Comparison of ENCODE assay signal across 8 cellular contexts in genomic region chr3:50617096-50617791, GRCh38. TPM values are rescaled to one million over a fixed set of nuclear protein-coding genes. Genes with fewer than 3 reads are reported as not detected.
DNase-seq lines count a peak whose midpoint lies in the region; ATAC-seq and TF ChIP-seq lines count a peak whose summit lies in the region.

Gene MAPKAPK3, plus strand, starts transcription at chr3:50617151. Its CDS starts 415 bp downstream, at chr3:50617566.

- H3K79me2 ChIP-seq in PC-3 (ENCODE audit: low read length) (peaks cover 51% of the 10 kb centered on the region), mammary epithelial cell (ENCODE audit: insufficient read depth, low read length) (peaks cover 48% of the 10 kb centered on the region)

- POLR2A ChIA-PET in PC-3 (lab: Charles Lee; ENCODE audit: unreplicated experiment): interaction anchor here (0.5 to 0.6 kb wide), 2 partner anchors 266 to 768 kb away, joined by 3 to 6 read pairs; partner anchors contain the start of genes CYB561D2, MANF and NPRL2

- H3K27me3 ChIP-seq in PC-3 (ENCODE audit: low read length) (no peaks in the 10 kb centered on the region), mammary epithelial cell (ENCODE audit: insufficient read depth, low read length) (no peaks in the 10 kb centered on the region), subcutaneous abdominal adipose tissue (ENCODE audit: control insufficient read depth in 5 of 5, insufficient read depth in 4 of 5, low read length in 5 of 5) (no peaks in the 10 kb centered on the region)

- 3% methylated on average over 25 of the region's 58 CpGs for WGBS in mammary epithelial cell (ENCODE audit: low coverage, missing lambda C conversion rate)

- H3K4me1 ChIP-seq in PC-3 (ENCODE audit: insufficient read depth, low read length): peaks cover 54% of the 10 kb centered on the region
- peaks cover 37% of the 10 kb centered on the region for H3K4me1 ChIP-seq in mammary epithelial cell (ENCODE audit: insufficient read depth, low read length)
- peaks cover 4 to 69% (median 39%) of the 10 kb centered on the region in 5 donors for H3K4me1 ChIP-seq in subcutaneous abdominal adipose tissue (ENCODE audit: control insufficient read depth in 5 of 5, insufficient read depth in 5 of 5, low read length in 5 of 5)

- H3K9me3 ChIP-seq in PC-3 (ENCODE audit: low read length): no peaks in the 10 kb centered on the region
- H3K9me3 ChIP-seq in mammary epithelial cell (replicated peaks; ENCODE audit: insufficient read depth, low read length): no peaks in the 10 kb centered on the region
- H3K9me3 ChIP-seq in subcutaneous abdominal adipose tissue (ENCODE audit: control insufficient read depth in 5 of 5, low read length in 5 of 5): no peaks in the 10 kb centered on the region

- H2AFZ ChIP-seq in PC-3 (ENCODE audit: low read length): peak within 1 kb of the TSS; percentile 99
- H2AFZ ChIP-seq in mammary epithelial cell (ENCODE audit: low read depth, low read length): peak within 1 kb of the TSS; percentile 94

- in situ Hi-C loops in mammary epithelial cell (cut with MboI; ENCODE audit: low sequenced_read_pairs in 2 of 2): loop anchor here (10.0 kb wide), 2 partner anchors 758 to 768 kb away; partner anchors contain the start of gene MANF (in 1 of the 2)

- peaks cover 4% of the 10 kb centered on the region for H3F3A ChIP-seq in PC-3 (ENCODE audit: low read length, unreplicated experiment)

- dilution Hi-C loops in mammary epithelial cell (cut with HindIII; ENCODE audit: low sequenced_read_pairs): no loop called here

- CTCF ChIA-PET in PC-3 (lab: Charles Lee): interaction anchor here (1.1 to 1.7 kb wide), 6 partner anchors 10 to 755 kb away, joined by 3 to 40 read pairs (median 8); partner anchors contain the start of gene DOCK3
- CTCF ChIA-PET in mammary epithelial cell (lab: Charles Lee; ENCODE audit: low non-redundant PET): interaction anchor here (0.6 to 1.5 kb wide), 4 partner anchors 16 to 75 kb away, joined by 3 to 11 read pairs (median 4); no protein-coding TSS in a partner anchor

- intact Hi-C loops in PC-3 (cut with micrococcal nuclease) (loop anchor here (5.0 kb wide), 1 partner anchor 55 kb away; the partner anchor contains the start of gene DOCK3), mammary epithelial cell (cut with micrococcal nuclease) (loop anchor here (10.0 kb wide), 1 partner anchor 1058 kb away; the partner anchor contains the start of gene TEX264)

- H3K4me2 ChIP-seq in PC-3 (ENCODE audit: low read length): peak within 1 kb of the TSS; percentile 97
- H3K4me2 ChIP-seq in mammary epithelial cell (ENCODE audit: insufficient read depth, low read depth, low read length): peak within 1 kb of the TSS; percentile 87

- H3K4me3 ChIP-seq in PC-3 (ENCODE audit: low read length) (peak within 1 kb of the TSS; percentile 78), mammary epithelial cell (replicated peaks in 1 of 3; ENCODE audit: insufficient read depth in 1 of 3, low read depth in 2 of 3, low read length in 3 of 3) (peak within 1 kb of the TSS; percentile 53 to 75 (median 68)), subcutaneous abdominal adipose tissue (ENCODE audit: low read depth in 1 of 5, low read length in 5 of 5) (peak within 1 kb of the TSS; percentile 75 to 94 (median 78))

- H3K9ac ChIP-seq in PC-3 (ENCODE audit: low read length) (peak within 1 kb of the TSS; percentile 94), mammary epithelial cell (ENCODE audit: insufficient read depth, low read length) (peak within 1 kb of the TSS; percentile 62), subcutaneous abdominal adipose tissue (ENCODE audit: low read length in 5 of 5) (peak within 1 kb of the TSS; percentile 31 to 89 (median 82))

- no peaks in the 10 kb centered on the region for H3K9me2 ChIP-seq in PC-3 (replicated peaks; ENCODE audit: low read length)

- H4K20me1 ChIP-seq in PC-3 (ENCODE audit: low read length): no peaks in the 10 kb centered on the region
- no peaks in the 10 kb centered on the region for H4K20me1 ChIP-seq in mammary epithelial cell (ENCODE audit: insufficient read depth, low read length)

- TF ChIP-seq CTCF in PC-3 (conservative IDR thresholded peaks at IDR 0.05; ENCODE audit: low read depth, low read length): 0 out of 2 replicates have a peak, but pooled peaks have one; percentile 11
- no peak for TF ChIP-seq CTCF in mammary epithelial cell (conservative IDR thresholded peaks at IDR 0.05 in 1 of 2, IDR thresholded peaks at IDR 0.05 in 1 of 2; ENCODE audit: extremely low read depth in 1 of 2, insufficient read depth in 1 of 2, low read depth in 1 of 2, low read length in 2 of 2)

- no TSS peak for BruUV-seq in PC-3 (replicated peaks; lab: Mats Ljungman, UMichigan)
- BruUV-seq in mammary epithelial cell (replicated peaks; lab: Mats Ljungman, UMichigan): TSS peak; percentile 47

- peak within 1 kb of the TSS; percentile 77 for H3K27ac ChIP-seq in PC-3 (ENCODE audit: low read length)
- H3K27ac ChIP-seq in mammary epithelial cell (ENCODE audit: insufficient read depth, low read depth, low read length): peak within 1 kb of the TSS; percentile 73
- H3K27ac ChIP-seq in subcutaneous abdominal adipose tissue (ENCODE audit: low read depth, low read length): peak within 1 kb of the TSS; percentile 73

- H3K36me3 ChIP-seq in PC-3 (ENCODE audit: low read depth, low read length) (peaks cover 7% of the 10 kb centered on the region; the same call in 1 of the 2 replicates), mammary epithelial cell (ENCODE audit: insufficient read depth, low read length) (no peaks in the 10 kb centered on the region), subcutaneous abdominal adipose tissue (ENCODE audit: control insufficient read depth in 5 of 5, insufficient read depth in 5 of 5, low read length in 5 of 5) (peaks cover 0 to 4% (median 0%) of the 10 kb centered on the region in 5 donors)

- peak; percentile 28 to 30 for DNase-seq in stimulated activated CD4-positive, alpha-beta T cell treated with anti-CD3 and anti-CD28 coated beads, Interleukin-15, amount 100 ng/mL, for 1 hour (ENCODE audit: low read depth in 1 of 2, low spot score in 1 of 2)
- no peak for DNase-seq in stimulated activated CD4-positive, alpha-beta T cell treated with anti-CD3 and anti-CD28 coated beads, Interleukin-15, amount 100 ng/mL, for 24 hours
- DNase-seq in PC-3 (peak; percentile 30), mammary epithelial cell (no peak), left lobe of liver (ENCODE audit: low spot score) (no peak), ecto neural progenitor cell (ENCODE audit: low spot score) (no peak)

- ATAC-seq in HG02970 (IDR thresholded peaks at IDR 0.05; ENCODE audit: low FRiP score, unreplicated experiment) (peak; percentile 1), PC-3 (peak; percentile 13), left lobe of liver (peak; percentile 41)

RNA-seq across cellular contexts. Expression of gene MAPKAPK3, which starts in this region (rescaled TPM):
- total RNA-seq in PC-3 (2014; rRNA removed) (142 and 174 TPM in 2 replicates), mammary epithelial cell (100 to 1,000 TPM in 1 of 2 donors, 10 to 100 TPM in 1; 94.9 to 138 TPM), left lobe of liver (16.1 TPM)
- polyA plus RNA-seq in mammary epithelial cell: 259 TPM
- 258 TPM for polyA minus RNA-seq in mammary epithelial cell

Comparison
In these comparisons a context has a peak if more than half of its experiments do, and no peak if none do; other contexts are left out.
1. DNase-seq: peak in stimulated activated CD4-positive, alpha-beta T cell treated with anti-CD3 and anti-CD28 coated beads, Interleukin-15, amount 100 ng/mL, for 1 hour (2 of 2) and PC-3 (single experiment); none in stimulated activated CD4-positive, alpha-beta T cell treated with anti-CD3 and anti-CD28 coated beads, Interleukin-15, amount 100 ng/mL, for 24 hours (single experiment), mammary epithelial cell (single experiment), left lobe of liver (single experiment) and ecto neural progenitor cell (single experiment).
2. Peak in every context shown above with its lines, with median percentiles within 50 percentile points of each other: ATAC-seq, H3K27ac ChIP-seq, H3K4me3 ChIP-seq and H3K9ac ChIP-seq.